ENCODE assay signal across 1 cellular context in the genomic region with DNA sequence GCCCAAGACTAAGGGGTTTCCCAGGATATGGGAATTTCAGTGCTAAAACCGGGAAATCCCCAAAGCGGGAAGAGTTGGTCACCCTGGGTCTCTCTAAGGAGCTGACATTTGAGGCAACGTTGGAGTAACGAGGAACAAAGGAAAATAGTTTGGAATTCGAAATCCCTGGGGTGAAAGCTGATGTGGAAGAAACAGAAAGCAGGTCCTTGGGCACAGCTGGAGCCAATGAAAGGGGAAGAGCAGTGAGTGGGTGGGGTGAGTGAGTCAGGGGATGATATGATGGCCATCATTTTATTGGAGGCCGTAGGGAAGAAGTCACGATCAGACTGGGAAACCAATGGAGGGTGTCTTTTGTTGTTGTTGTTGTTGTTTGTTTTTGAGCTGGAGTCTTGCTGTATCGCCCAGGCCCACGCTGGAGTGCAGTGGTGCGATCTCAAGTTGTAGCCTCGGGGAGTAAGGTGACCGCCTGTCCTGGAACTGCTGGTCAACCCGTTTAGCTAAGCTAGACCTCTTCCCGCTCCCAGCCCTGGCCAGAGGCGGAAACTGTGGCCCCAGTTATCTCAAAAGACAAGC.
TF ChIP-seq lines count a peak whose summit lies in the region.

No MANE protein-coding gene starts in this region.

TF ChIP-seq in K562, 482 proteins besides CTCF, POLR2A, EP300 and RAD21 (continued from another document):
- TF ChIP-seq, protein P1, sequence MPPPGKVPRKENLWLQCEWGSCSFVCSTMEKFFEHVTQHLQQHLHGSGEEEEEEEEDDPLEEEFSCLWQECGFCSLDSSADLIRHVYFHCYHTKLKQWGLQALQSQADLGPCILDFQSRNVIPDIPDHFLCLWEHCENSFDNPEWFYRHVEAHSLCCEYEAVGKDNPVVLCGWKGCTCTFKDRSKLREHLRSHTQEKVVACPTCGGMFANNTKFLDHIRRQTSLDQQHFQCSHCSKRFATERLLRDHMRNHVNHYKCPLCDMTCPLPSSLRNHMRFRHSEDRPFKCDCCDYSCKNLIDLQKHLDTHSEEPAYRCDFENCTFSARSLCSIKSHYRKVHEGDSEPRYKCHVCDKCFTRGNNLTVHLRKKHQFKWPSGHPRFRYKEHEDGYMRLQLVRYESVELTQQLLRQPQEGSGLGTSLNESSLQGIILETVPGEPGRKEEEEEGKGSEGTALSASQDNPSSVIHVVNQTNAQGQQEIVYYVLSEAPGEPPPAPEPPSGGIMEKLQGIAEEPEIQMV (tag; conservative IDR thresholded peaks at IDR 0.05; ENCODE audit: low read depth), result no peak
- TF ChIP-seq, protein P2, sequence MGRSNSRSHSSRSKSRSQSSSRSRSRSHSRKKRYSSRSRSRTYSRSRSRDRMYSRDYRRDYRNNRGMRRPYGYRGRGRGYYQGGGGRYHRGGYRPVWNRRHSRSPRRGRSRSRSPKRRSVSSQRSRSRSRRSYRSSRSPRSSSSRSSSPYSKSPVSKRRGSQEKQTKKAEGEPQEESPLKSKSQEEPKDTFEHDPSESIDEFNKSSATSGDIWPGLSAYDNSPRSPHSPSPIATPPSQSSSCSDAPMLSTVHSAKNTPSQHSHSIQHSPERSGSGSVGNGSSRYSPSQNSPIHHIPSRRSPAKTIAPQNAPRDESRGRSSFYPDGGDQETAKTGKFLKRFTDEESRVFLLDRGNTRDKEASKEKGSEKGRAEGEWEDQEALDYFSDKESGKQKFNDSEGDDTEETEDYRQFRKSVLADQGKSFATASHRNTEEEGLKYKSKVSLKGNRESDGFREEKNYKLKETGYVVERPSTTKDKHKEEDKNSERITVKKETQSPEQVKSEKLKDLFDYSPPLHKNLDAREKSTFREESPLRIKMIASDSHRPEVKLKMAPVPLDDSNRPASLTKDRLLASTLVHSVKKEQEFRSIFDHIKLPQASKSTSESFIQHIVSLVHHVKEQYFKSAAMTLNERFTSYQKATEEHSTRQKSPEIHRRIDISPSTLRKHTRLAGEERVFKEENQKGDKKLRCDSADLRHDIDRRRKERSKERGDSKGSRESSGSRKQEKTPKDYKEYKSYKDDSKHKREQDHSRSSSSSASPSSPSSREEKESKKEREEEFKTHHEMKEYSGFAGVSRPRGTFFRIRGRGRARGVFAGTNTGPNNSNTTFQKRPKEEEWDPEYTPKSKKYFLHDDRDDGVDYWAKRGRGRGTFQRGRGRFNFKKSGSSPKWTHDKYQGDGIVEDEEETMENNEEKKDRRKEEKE (IDR thresholded peaks at IDR 0.05; ENCODE audit: borderline replicate concordance in 1 of 2, control insufficient read depth in 1 of 2, low read depth in 2 of 2, low read length in 1 of 2), result no peak
- TF ChIP-seq HLTF (IDR thresholded peaks at IDR 0.05) (0 out of 2 replicates have a peak, but pooled peaks have one; percentile 36), ZNF175 (CRISPR knock-in tag; IDR thresholded peaks at IDR 0.05; ENCODE audit: low read depth) (no peak), ZNF583 (CRISPR knock-in tag; IDR thresholded peaks at IDR 0.05) (no peak), EHMT2 (IDR thresholded peaks at IDR 0.05) (peak; percentile 60), EGR1 (conservative IDR thresholded peaks at IDR 0.05) (peak; percentile 74), ZNF444 (CRISPR knock-in tag; IDR thresholded peaks at IDR 0.05) (no peak), ZKSCAN3 (CRISPR knock-in tag; IDR thresholded peaks at IDR 0.05) (no peak), STAG1 (CRISPR knock-in tag; IDR thresholded peaks at IDR 0.05; ENCODE audit: borderline replicate concordance) (no peak), SRSF7 (optimal IDR thresholded peaks at IDR 0.05; ENCODE audit: low read depth, low read length) (no peak), DIDO1 (tag; IDR thresholded peaks at IDR 0.05; ENCODE audit: low read depth) (no peak), BRCA1 (IDR thresholded peaks at IDR 0.05) (no peak), BRCA1 (CRISPR knock-in tag; IDR thresholded peaks at IDR 0.05) (no peak)
- TF ChIP-seq, protein P3, sequence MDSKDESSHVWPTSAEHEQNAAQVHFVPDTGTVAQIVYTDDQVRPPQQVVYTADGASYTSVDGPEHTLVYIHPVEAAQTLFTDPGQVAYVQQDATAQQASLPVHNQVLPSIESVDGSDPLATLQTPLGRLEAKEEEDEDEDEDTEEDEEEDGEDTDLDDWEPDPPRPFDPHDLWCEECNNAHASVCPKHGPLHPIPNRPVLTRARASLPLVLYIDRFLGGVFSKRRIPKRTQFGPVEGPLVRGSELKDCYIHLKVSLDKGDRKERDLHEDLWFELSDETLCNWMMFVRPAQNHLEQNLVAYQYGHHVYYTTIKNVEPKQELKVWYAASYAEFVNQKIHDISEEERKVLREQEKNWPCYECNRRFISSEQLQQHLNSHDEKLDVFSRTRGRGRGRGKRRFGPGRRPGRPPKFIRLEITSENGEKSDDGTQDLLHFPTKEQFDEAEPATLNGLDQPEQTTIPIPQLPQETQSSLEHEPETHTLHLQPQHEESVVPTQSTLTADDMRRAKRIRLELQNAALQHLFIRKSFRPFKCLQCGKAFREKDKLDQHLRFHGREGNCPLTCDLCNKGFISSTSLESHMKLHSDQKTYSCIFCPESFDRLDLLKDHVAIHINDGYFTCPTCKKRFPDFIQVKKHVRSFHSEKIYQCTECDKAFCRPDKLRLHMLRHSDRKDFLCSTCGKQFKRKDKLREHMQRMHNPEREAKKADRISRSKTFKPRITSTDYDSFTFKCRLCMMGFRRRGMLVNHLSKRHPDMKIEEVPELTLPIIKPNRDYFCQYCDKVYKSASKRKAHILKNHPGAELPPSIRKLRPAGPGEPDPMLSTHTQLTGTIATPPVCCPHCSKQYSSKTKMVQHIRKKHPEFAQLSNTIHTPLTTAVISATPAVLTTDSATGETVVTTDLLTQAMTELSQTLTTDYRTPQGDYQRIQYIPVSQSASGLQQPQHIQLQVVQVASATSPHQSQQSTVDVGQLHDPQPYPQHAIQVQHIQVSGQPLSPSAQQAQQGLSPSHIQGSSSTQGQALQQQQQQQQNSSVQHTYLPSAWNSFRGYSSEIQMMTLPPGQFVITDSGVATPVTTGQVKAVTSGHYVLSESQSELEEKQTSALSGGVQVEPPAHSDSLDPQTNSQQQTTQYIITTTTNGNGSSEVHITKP (IDR thresholded peaks at IDR 0.05; ENCODE audit: partially characterized antibody), result no peak
- TF ChIP-seq, protein P4, sequence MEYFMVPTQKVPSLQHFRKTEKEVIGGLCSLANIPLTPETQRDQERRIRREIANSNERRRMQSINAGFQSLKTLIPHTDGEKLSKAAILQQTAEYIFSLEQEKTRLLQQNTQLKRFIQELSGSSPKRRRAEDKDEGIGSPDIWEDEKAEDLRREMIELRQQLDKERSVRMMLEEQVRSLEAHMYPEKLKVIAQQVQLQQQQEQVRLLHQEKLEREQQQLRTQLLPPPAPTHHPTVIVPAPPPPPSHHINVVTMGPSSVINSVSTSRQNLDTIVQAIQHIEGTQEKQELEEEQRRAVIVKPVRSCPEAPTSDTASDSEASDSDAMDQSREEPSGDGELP (CRISPR knock-in tag; IDR thresholded peaks at IDR 0.05; ENCODE audit: borderline replicate concordance), result peak; percentile 44; the same call in 1 of the 2 replicates
- TF ChIP-seq, protein P5, sequence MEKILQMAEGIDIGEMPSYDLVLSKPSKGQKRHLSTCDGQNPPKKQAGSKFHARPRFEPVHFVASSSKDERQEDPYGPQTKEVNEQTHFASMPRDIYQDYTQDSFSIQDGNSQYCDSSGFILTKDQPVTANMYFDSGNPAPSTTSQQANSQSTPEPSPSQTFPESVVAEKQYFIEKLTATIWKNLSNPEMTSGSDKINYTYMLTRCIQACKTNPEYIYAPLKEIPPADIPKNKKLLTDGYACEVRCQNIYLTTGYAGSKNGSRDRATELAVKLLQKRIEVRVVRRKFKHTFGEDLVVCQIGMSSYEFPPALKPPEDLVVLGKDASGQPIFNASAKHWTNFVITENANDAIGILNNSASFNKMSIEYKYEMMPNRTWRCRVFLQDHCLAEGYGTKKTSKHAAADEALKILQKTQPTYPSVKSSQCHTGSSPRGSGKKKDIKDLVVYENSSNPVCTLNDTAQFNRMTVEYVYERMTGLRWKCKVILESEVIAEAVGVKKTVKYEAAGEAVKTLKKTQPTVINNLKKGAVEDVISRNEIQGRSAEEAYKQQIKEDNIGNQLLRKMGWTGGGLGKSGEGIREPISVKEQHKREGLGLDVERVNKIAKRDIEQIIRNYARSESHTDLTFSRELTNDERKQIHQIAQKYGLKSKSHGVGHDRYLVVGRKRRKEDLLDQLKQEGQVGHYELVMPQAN (IDR thresholded peaks at IDR 0.05; ENCODE audit: borderline replicate concordance), result no peak
- TF ChIP-seq, protein P6, sequence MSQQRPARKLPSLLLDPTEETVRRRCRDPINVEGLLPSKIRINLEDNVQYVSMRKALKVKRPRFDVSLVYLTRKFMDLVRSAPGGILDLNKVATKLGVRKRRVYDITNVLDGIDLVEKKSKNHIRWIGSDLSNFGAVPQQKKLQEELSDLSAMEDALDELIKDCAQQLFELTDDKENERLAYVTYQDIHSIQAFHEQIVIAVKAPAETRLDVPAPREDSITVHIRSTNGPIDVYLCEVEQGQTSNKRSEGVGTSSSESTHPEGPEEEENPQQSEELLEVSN (IDR thresholded peaks at IDR 0.05; ENCODE audit: borderline replicate concordance in 1 of 2, extremely low read depth in 1 of 2, insufficient read depth in 1 of 2, insufficient read length in 1 of 2, low read depth in 1 of 2, low read length in 1 of 2, poor library complexity in 1 of 2, severe bottlenecking in 1 of 2), result peak in 1 of 2 experiments; percentile 79
